ENCODE assay signal across 13 cellular contexts in the genomic region with DNA sequence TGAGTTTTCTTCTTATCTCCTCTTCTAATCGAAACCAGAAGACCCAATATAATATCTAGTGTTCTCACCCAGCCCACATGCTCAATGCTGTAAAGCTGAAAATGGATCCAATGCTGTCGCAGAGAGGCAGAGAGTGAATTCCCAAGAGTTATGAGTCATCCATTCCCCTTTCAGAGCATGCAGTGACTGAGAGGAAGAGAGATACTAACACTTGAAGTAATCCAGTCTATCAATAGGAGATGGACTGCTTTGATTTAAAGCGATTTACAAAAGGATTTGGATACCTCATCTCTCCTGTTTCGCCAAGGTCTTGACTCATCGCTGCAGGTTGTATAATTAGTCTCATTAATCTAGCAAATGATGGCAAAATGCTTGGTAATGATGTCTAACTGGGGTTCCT. TPM values are rescaled to one million over a fixed set of nuclear protein-coding genes. Genes with fewer than 3 reads are reported as not detected.
DNase-seq lines count a peak whose midpoint lies in the region; ATAC-seq and TF ChIP-seq lines count a peak whose summit lies in the region.
"Had no signal": no experiment of that assay in that cellular context is flagged by ENCODE, and none has a peak within 500 bp of the region (broad histone marks: within the 10 kb centered on the region; RNA-seq: fewer than 3 reads in every experiment).

No MANE protein-coding gene starts in this region.

- no peaks in the 10 kb centered on the region for H3K4me1 ChIP-seq in A673 (ENCODE audit: insufficient read depth, low read length, poor library complexity, severe bottlenecking)
- peaks cover 5% of the 10 kb centered on the region; the same call in 1 of the 2 replicates for H3K4me1 ChIP-seq in HEK293 (ENCODE audit: control insufficient read depth, insufficient read depth, low read length)
- no peaks in the 10 kb centered on the region for H3K4me1 ChIP-seq in adipocyte (ENCODE audit: control insufficient read depth, insufficient read depth, low read length)
- H3K4me1 ChIP-seq: prostate gland had no signal

- H3K27ac ChIP-seq in A673 (ENCODE audit: low read depth, low read length, poor library complexity, severe bottlenecking) (no peak overlapping the region), HEK293 (ENCODE audit: extremely low read depth, low read depth, low read length) (no peak overlapping the region)
- H3K27ac ChIP-seq: prostate gland, VCaP had no signal

- BruUV-seq in A673 (replicated peaks; lab: Mats Ljungman, UMichigan): no TSS peak

- intact Hi-C loops in A673 (cut with micrococcal nuclease; ENCODE audit: unreplicated experiment): no loop called here

- H3K27me3 ChIP-seq in A673 (replicated peaks; ENCODE audit: insufficient read depth, low read depth, low read length, poor library complexity) (peaks cover 90% of the 10 kb centered on the region), adipocyte (replicated peaks; ENCODE audit: control insufficient read depth, insufficient read depth, low read length) (peaks cover 23% of the 10 kb centered on the region)

- H3K9me3 ChIP-seq in A673 (ENCODE audit: low read depth, low read length, poor library complexity, severe bottlenecking) (no peaks in the 10 kb centered on the region), HEK293 (ENCODE audit: control insufficient read depth, insufficient read depth, low read depth, low read length) (no peaks in the 10 kb centered on the region), adipocyte (ENCODE audit: control insufficient read depth, low read length) (no peaks in the 10 kb centered on the region)
- H3K9me3 ChIP-seq: prostate gland, SK-N-SH had no signal

- no peak overlapping the region for H3K4me3 ChIP-seq in A673 (ENCODE audit: low read depth, low read length, poor library complexity, severe bottlenecking)
- no peak overlapping the region for H3K4me3 ChIP-seq in HEK293 (ENCODE audit: low read depth, low read length)
- no peak overlapping the region for H3K4me3 ChIP-seq in adipocyte (ENCODE audit: low read length)
- H3K4me3 ChIP-seq: prostate gland had no signal

- POLR2A ChIA-PET in A673 (lab: Charles Lee; ENCODE audit: low non-redundant PET): interaction anchor here (0.6 kb wide), 1 partner anchor 1084 kb away, joined by 20 read pairs; no protein-coding TSS in a partner anchor
- POLR2A ChIA-PET in HEK293 (lab: Yijun Ruan, JAX): no interaction called here

- TF ChIP-seq CTCF in A673 (conservative IDR thresholded peaks at IDR 0.05; ENCODE audit: low read depth, low read length) (no peak), HEK293 (tag by site-specific recombination; IDR thresholded peaks at IDR 0.05) (no peak), omental fat pad (IDR thresholded peaks at IDR 0.05) (no peak)

- CTCF ChIA-PET in A673 (lab: Charles Lee): no interaction called here
- CTCF ChIA-PET in HEK293 (lab: Yijun Ruan, JAX): no interaction called here

- DNase-seq in A673 (ENCODE audit: low spot score) (peak; percentile 80), adipocyte (ENCODE audit: low read depth) (peak; percentile 1), kidney glomerular epithelial cell (lab: John Stamatoyannopoulos, UW) (peak; percentile 5), dermis blood vessel endothelial cell (no peak), omental fat pad (ENCODE audit: low spot score) (no peak)
- DNase-seq: immature natural killer cell; SK-N-SH; stimulated activated CD4-positive, alpha-beta T cell treated with anti-CD3 and anti-CD28 coated beads, Interleukin-4, amount 100 ng/mL, for 1 hour had no signal

- no peak for ATAC-seq in GM18909 (IDR thresholded peaks at IDR 0.05; ENCODE audit: poor library complexity, unreplicated experiment)
- ATAC-seq in GM18502 (IDR thresholded peaks at IDR 0.05; ENCODE audit: poor library complexity, unreplicated experiment): no peak
- no peak for ATAC-seq in omental fat pad (ENCODE audit: low FRiP score)

- H3K36me3 ChIP-seq in A673 (ENCODE audit: insufficient read depth, low read length, poor library complexity, severe bottlenecking) (no peaks in the 10 kb centered on the region), HEK293 (ENCODE audit: control insufficient read depth in 2 of 2, insufficient read depth in 1 of 2, low read length in 2 of 2) (no peaks in the 10 kb centered on the region), adipocyte (ENCODE audit: control insufficient read depth, insufficient read depth, low read length, severe bottlenecking) (no peaks in the 10 kb centered on the region)
- H3K36me3 ChIP-seq: prostate gland had no signal

- H3K9ac ChIP-seq in adipocyte (ENCODE audit: low read length): no peak overlapping the region
- H3K9ac ChIP-seq: SK-N-SH had no signal

TF ChIP-seq in HEK293, 187 proteins besides CTCF, POLR2A, EP300 and RAD21 (continues in another document):
- TF ChIP-seq ZNF354C (tag by site-specific recombination; IDR thresholded peaks at IDR 0.05; ENCODE audit: borderline replicate concordance, low read depth) (no peak), ZFP3 (tag by site-specific recombination; IDR thresholded peaks at IDR 0.05; ENCODE audit: low read depth) (no peak), MZF1 (tag by site-specific recombination; IDR thresholded peaks at IDR 0.05; ENCODE audit: borderline replicate concordance) (0 out of 2 replicates have a peak, but pooled peaks have one; percentile 27), ZNF404 (tag by site-specific recombination; IDR thresholded peaks at IDR 0.05) (no peak), ZNF600 (tag by site-specific recombination; IDR thresholded peaks at IDR 0.05) (0 out of 2 replicates have a peak, but pooled peaks have one; percentile 12), ZNF660 (tag by site-specific recombination; IDR thresholded peaks at IDR 0.05) (0 out of 2 replicates have a peak, but pooled peaks have one; percentile 35), ZEB2 (tag by site-specific recombination; IDR thresholded peaks at IDR 0.05) (peak; percentile 68), ZNF19 (tag by site-specific recombination; IDR thresholded peaks at IDR 0.05; ENCODE audit: low read depth) (no peak), ZNF10 (tag by site-specific recombination; IDR thresholded peaks at IDR 0.05) (no peak), GFI1B (tag by site-specific recombination; IDR thresholded peaks at IDR 0.05) (no peak), KLF8 (tag by site-specific recombination; IDR thresholded peaks at IDR 0.05) (0 out of 2 replicates have a peak, but pooled peaks have one; percentile 15), ZNF610 (tag by site-specific recombination; IDR thresholded peaks at IDR 0.05; ENCODE audit: borderline replicate concordance) (no peak)
- TF ChIP-seq, protein P1, sequence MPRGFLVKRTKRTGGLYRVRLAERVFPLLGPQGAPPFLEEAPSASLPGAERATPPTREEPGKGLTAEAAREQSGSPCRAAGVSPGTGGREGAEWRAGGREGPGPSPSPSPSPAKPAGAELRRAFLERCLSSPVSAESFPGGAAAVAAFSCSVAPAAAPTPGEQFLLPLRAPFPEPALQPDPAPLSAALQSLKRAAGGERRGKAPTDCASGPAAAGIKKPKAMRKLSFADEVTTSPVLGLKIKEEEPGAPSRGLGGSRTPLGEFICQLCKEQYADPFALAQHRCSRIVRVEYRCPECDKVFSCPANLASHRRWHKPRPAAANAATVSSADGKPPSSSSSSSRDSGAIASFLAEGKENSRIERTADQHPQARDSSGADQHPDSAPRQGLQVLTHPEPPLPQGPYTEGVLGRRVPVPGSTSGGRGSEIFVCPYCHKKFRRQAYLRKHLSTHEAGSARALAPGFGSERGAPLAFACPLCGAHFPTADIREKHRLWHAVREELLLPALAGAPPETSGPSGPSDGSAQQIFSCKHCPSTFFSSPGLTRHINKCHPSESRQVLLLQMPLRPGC (tag by site-specific recombination; IDR thresholded peaks at IDR 0.05): peak; percentile 49; the same call in 1 of the 2 replicates
- TF ChIP-seq, protein P2, sequence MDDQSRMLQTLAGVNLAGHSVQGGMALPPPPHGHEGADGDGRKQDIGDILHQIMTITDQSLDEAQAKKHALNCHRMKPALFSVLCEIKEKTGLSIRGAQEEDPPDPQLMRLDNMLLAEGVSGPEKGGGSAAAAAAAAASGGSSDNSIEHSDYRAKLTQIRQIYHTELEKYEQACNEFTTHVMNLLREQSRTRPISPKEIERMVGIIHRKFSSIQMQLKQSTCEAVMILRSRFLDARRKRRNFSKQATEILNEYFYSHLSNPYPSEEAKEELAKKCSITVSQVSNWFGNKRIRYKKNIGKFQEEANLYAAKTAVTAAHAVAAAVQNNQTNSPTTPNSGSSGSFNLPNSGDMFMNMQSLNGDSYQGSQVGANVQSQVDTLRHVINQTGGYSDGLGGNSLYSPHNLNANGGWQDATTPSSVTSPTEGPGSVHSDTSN (CRISPR knock-in tag; IDR thresholded peaks at IDR 0.05): no peak
- TF ChIP-seq, protein P3, sequence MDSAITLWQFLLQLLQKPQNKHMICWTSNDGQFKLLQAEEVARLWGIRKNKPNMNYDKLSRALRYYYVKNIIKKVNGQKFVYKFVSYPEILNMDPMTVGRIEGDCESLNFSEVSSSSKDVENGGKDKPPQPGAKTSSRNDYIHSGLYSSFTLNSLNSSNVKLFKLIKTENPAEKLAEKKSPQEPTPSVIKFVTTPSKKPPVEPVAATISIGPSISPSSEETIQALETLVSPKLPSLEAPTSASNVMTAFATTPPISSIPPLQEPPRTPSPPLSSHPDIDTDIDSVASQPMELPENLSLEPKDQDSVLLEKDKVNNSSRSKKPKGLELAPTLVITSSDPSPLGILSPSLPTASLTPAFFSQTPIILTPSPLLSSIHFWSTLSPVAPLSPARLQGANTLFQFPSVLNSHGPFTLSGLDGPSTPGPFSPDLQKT (IDR thresholded peaks at IDR 0.05; ENCODE audit: borderline replicate concordance, low read depth, low read length): no peak
- TF ChIP-seq, protein P4, sequence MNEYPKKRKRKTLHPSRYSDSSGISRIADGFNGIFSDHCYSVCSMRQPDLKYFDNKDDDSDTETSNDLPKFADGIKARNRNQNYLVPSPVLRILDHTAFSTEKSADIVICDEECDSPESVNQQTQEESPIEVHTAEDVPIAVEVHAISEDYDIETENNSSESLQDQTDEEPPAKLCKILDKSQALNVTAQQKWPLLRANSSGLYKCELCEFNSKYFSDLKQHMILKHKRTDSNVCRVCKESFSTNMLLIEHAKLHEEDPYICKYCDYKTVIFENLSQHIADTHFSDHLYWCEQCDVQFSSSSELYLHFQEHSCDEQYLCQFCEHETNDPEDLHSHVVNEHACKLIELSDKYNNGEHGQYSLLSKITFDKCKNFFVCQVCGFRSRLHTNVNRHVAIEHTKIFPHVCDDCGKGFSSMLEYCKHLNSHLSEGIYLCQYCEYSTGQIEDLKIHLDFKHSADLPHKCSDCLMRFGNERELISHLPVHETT (tag by site-specific recombination; IDR thresholded peaks at IDR 0.05): 0 out of 2 replicates have a peak, but pooled peaks have one; percentile 57

RNA-seq across cellular contexts. Expression of a gene that starts 41.5 kb away (rescaled TPM):
- total RNA-seq in A673 (2021): not detected in 2 replicates
- 0.17 and 0.84 TPM in 2 replicates for total RNA-seq in dermis blood vessel endothelial cell
- 1 to 10 TPM in 1 of 4 donors, under 1 TPM in 3; 0.56 to 1.9 (median 0.86) TPM for total RNA-seq in omental fat pad

Comparison
In these comparisons a context has a peak if more than half of its experiments do, and no peak if none do; other contexts are left out.
1. DNase-seq: peak in A673 (single experiment), adipocyte (single experiment) and kidney glomerular epithelial cell (single experiment); none in dermis blood vessel endothelial cell (single experiment) and omental fat pad (single experiment).